Comparison of ENCODE assay signal across 12 cellular contexts in the genomic region with DNA sequence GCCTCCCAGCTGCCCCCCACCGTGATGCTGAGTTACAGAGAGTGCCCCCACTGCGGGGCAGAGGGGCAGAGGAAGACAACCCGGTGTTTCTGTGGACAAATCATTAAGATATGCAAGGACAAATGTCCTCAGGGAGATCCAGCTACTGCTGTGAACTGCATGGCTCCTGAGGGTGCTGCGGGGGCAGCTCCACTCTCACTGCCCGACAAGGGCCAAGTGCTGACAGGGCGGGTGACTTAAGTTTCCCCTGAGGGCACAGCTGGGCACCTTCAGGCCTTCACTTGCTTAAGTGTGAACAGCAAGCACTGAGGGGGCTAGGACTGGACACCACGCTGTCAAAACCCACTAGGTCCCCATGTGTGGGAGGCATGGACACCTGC. TPM values are rescaled to one million over a fixed set of nuclear protein-coding genes. Genes with fewer than 3 reads are reported as not detected.
DNase-seq lines count a peak whose midpoint lies in the region; ATAC-seq, FAIRE-seq and TF ChIP-seq lines count a peak whose summit lies in the region.
"Had no signal": no experiment of that assay in that cellular context is flagged by ENCODE, and none has a peak within 500 bp of the region (broad histone marks: within the 10 kb centered on the region; RNA-seq: fewer than 3 reads in every experiment).

No MANE protein-coding gene starts in this region.

- peak; percentile 47 for DNase-seq in H54 (ENCODE audit: insufficient read length, low spot score)
- DNase-seq in lower lobe of right lung = peak; percentile 14
- no peak for DNase-seq in ureter (ENCODE audit: low spot score)
- DNase-seq in NCI-H2107 treated with DMSO at 0.1 percent for 48 hours (lab: John Stamatoyannopoulos, UW; ENCODE audit: unreplicated experiment) = no peak
- no peak for DNase-seq in vagina (ENCODE audit: extremely low spot score in 2 of 2)
- DNase-seq: activated CD8-positive, alpha-beta memory T cell treated with anti-CD3 and anti-CD28 coated beads, Interleukin-2, amount 10 ng/mL, durations not matched to agents 7 days and 5 days; OCI-M1; stimulated activated CD4-positive, alpha-beta T cell treated with anti-CD3 and anti-CD28 coated beads, Interleukin-4, amount 100 ng/mL, for 1 hour had no signal

- H3K4me2 ChIP-seq in BLaER1 = peak overlapping the region; percentile 29

- H3K27ac ChIP-seq in BLaER1 (peak overlapping the region; percentile 42; the same call in 1 of the 2 replicates), lower lobe of right lung (no peak overlapping the region), vagina (no peak overlapping the region)

- no peak overlapping the region for H3K9ac ChIP-seq in BLaER1

- no peak for FAIRE-seq in H54 (lab: Jason Lieb, UNC)

- H3K36me3 ChIP-seq in BLaER1 (peaks cover 65% of the 10 kb centered on the region), lower lobe of right lung (peaks cover 70% of the 10 kb centered on the region), vagina (peaks cover 5 to 51% of the 10 kb centered on the region in 2 donors)

- H3K27me3 ChIP-seq in BLaER1 = no peaks in the 10 kb centered on the region
- H3K27me3 ChIP-seq in lower lobe of right lung (ENCODE audit: low read depth) = no peaks in the 10 kb centered on the region
- no peaks in the 10 kb centered on the region for H3K27me3 ChIP-seq in vagina
- H3K27me3 ChIP-seq: BE2C had no signal

- TF ChIP-seq CTCF in lower lobe of right lung (IDR thresholded peaks at IDR 0.05) = no peak
- TF ChIP-seq CTCF in vagina (IDR thresholded peaks at IDR 0.05) = no peak

- H4K20me1 ChIP-seq in BLaER1 = peaks cover 17% of the 10 kb centered on the region

- H3K9me3 ChIP-seq in BLaER1 = no peaks in the 10 kb centered on the region
- no peaks in the 10 kb centered on the region for H3K9me3 ChIP-seq in lower lobe of right lung
- no peaks in the 10 kb centered on the region for H3K9me3 ChIP-seq in vagina
- H3K9me3 ChIP-seq: BE2C had no signal

- TF ChIP-seq POLR2A in H54 (IDR thresholded peaks at IDR 0.05; ENCODE audit: low read depth, low read length) (no peak), vagina (IDR thresholded peaks at IDR 0.05) (no peak)

- ATAC-seq in SK-N-SH treated with all-trans-retinoic acid at 6 μM for 48 hours = peak; percentile 28
- peak in 1 of 2 donors; percentile 8 for ATAC-seq in lower lobe of right lung
- no peak for ATAC-seq in GM19397 (IDR thresholded peaks at IDR 0.05; ENCODE audit: unreplicated experiment)

- H3K4me1 ChIP-seq in BLaER1 = peaks cover 75% of the 10 kb centered on the region
- H3K4me1 ChIP-seq in lower lobe of right lung = no peaks in the 10 kb centered on the region
- no peaks in the 10 kb centered on the region for H3K4me1 ChIP-seq in vagina

- intact Hi-C loops in lower lobe of right lung (cut with DNase I) (no loop called here), vagina (cut with DNase I) (no loop called here)

- H3K4me3 ChIP-seq in BLaER1 (no peak overlapping the region), lower lobe of right lung (no peak overlapping the region), vagina (no peak overlapping the region)

TF ChIP-seq in SK-N-SH treated with all-trans-retinoic acid at 6 μM for 48 hours, 23 proteins besides CTCF, POLR2A, EP300 and RAD21:
- TF ChIP-seq RARB (CRISPR knock-in tag; IDR thresholded peaks at IDR 0.05) (no peak), GLIS3 (CRISPR knock-in tag; IDR thresholded peaks at IDR 0.05) (no peak), CSDC2 (CRISPR knock-in tag; IDR thresholded peaks at IDR 0.05) (no peak), BACH2 (CRISPR knock-in tag; IDR thresholded peaks at IDR 0.05; ENCODE audit: borderline replicate concordance) (no peak), OSR1 (CRISPR knock-in tag; IDR thresholded peaks at IDR 0.05) (no peak)
- TF ChIP-seq, protein P1, sequence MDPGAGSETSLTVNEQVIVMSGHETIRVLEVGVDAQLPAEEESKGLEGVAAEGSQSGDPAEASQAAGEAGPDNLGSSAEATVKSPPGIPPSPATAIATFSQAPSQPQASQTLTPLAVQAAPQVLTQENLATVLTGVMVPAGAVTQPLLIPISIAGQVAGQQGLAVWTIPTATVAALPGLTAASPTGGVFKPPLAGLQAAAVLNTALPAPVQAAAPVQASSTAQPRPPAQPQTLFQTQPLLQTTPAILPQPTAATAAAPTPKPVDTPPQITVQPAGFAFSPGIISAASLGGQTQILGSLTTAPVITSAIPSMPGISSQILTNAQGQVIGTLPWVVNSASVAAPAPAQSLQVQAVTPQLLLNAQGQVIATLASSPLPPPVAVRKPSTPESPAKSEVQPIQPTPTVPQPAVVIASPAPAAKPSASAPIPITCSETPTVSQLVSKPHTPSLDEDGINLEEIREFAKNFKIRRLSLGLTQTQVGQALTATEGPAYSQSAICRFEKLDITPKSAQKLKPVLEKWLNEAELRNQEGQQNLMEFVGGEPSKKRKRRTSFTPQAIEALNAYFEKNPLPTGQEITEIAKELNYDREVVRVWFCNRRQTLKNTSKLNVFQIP (CRISPR knock-in tag; IDR thresholded peaks at IDR 0.05; ENCODE audit: borderline replicate concordance, low read depth) = no peak
- TF ChIP-seq, protein P2, sequence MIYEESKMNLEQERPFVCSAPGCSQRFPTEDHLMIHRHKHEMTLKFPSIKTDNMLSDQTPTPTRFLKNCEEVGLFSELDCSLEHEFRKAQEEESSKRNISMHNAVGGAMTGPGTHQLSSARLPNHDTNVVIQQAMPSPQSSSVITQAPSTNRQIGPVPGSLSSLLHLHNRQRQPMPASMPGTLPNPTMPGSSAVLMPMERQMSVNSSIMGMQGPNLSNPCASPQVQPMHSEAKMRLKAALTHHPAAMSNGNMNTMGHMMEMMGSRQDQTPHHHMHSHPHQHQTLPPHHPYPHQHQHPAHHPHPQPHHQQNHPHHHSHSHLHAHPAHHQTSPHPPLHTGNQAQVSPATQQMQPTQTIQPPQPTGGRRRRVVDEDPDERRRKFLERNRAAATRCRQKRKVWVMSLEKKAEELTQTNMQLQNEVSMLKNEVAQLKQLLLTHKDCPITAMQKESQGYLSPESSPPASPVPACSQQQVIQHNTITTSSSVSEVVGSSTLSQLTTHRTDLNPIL (CRISPR knock-in tag; IDR thresholded peaks at IDR 0.05; ENCODE audit: low read depth) = no peak

RNA-seq across cellular contexts. Expression of a gene that starts 26.2 kb away (rescaled TPM):
- total RNA-seq in lower lobe of right lung = 8.2 TPM
- 11.8 TPM for total RNA-seq in ureter
- total RNA-seq in vagina = 11.5 TPM

RNA-seq across cellular contexts. Expression of a gene that starts 38.5 kb away (rescaled TPM):
- total RNA-seq in lower lobe of right lung (54.6 TPM), ureter (75.8 TPM), vagina (58.7 TPM)

RNA-seq across cellular contexts. Expression of a gene that starts 50.1 kb away (rescaled TPM):
- total RNA-seq in lower lobe of right lung = 26.2 TPM
- 43.1 TPM for total RNA-seq in ureter
- total RNA-seq in vagina = 30.2 TPM

Comparison
In these comparisons a context has a peak if more than half of its experiments do, and no peak if none do; other contexts are left out.
1. DNase-seq: peak in H54 (single experiment) and lower lobe of right lung (single experiment); none in ureter (single experiment), NCI-H2107 treated with DMSO at 0.1 percent for 48 hours (single experiment) and vagina (0 of 2).